In the genomic region with DNA sequence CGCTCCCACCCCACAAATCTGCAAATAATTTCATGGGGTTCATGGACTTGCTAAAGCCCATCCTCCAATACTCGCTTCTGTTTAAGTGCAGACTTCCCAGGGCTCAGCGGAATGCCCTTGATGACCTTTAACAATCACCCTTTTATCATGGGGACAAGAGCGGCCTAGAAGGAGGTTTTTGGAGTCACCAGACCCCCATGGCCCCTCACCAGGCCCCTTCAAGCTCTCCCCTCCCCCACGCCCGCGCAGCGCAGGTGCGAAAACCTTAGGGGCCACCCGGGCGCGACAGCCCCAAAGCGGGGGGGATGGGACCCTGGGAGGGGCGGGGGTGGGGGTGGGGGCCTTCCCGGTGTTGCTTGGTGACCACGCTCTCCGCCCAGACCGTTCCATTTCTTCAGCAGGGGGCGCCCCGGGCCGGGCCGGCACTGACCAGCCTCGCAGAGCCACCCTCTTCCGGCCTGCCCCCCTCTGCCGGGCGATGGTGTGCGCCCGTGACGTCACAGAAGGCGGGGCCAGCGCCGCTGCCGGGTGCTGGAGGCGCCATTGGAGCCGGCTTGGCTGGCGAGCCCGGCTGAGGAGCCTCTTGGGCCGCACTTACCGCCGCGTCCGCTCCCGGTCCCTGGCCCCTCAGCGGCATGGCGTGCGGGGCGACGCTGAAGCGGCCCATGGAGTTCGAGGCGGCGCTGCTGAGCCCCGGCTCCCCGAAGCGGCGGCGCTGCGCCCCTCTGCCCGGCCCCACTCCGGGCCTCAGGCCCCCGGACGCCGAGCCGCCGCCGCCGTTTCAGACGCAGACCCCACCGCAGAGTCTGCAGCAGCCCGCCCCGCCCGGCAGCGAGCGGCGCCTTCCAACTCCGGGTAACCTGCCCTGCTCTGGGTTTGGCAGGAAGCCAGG, we compare ENCODE assay signal across 8 cellular contexts. TPM values are rescaled to one million over a fixed set of nuclear protein-coding genes. Genes with fewer than 3 reads are reported as not detected.
DNase-seq lines count a peak whose midpoint lies in the region; ATAC-seq and TF ChIP-seq lines count a peak whose summit lies in the region.

A gene with protein sequence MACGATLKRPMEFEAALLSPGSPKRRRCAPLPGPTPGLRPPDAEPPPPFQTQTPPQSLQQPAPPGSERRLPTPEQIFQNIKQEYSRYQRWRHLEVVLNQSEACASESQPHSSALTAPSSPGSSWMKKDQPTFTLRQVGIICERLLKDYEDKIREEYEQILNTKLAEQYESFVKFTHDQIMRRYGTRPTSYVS (plus strand): TSS at position 531 of the 892 bp plus-strand sequence. CDS start 105 bp downstream, at position 636.

- H3K9me3 ChIP-seq in mucosa of descending colon = no peaks in the 10 kb centered on the region

- H3K36me3 ChIP-seq in mucosa of descending colon (ENCODE audit: low read depth) = no peaks in the 10 kb centered on the region

- DNase-seq in DMS114 treated with DMSO at 0.1 percent for 48 hours (lab: John Stamatoyannopoulos, UW; ENCODE audit: unreplicated experiment) (peak; percentile 90), OCI-M1 (lab: John Stamatoyannopoulos, UW) (peak; percentile 98), activated T-cell treated with anti-CD3 and anti-CD28 coated beads for 48 hours (ENCODE audit: low read depth) (peak; percentile 99), epithelial cell of prostate (ENCODE audit: low read depth, low spot score) (peak; percentile 76), mucosa of descending colon (peak; percentile 99 to 100 (median 99))
- DNase-seq in stimulated activated CD8-positive, alpha-beta memory T cell treated with anti-CD3 and anti-CD28 coated beads, Interleukin-4, amount 100 ng/mL, for 1 hour (ENCODE audit: low read depth in 2 of 2, low spot score in 1 of 2) = peak; percentile 90 to 92

- no peaks in the 10 kb centered on the region for H3K27me3 Mint-ChIP-seq in IgD-negative memory B cell

- peak within 1 kb of the TSS; percentile 79 for H3K27ac ChIP-seq in epithelial cell of prostate

- H3K36me3 Mint-ChIP-seq in IgD-negative memory B cell = peaks cover 3% of the 10 kb centered on the region

- intact Hi-C loops in mucosa of descending colon (cut with DNase I, micrococcal nuclease) = no loop called here

- no peaks in the 10 kb centered on the region for H3K9me3 Mint-ChIP-seq in IgD-negative memory B cell

- peaks cover 19% of the 10 kb centered on the region for H3K4me1 ChIP-seq in mucosa of descending colon (ENCODE audit: low read depth)

- ATAC-seq in GM21576 (IDR thresholded peaks at IDR 0.05; ENCODE audit: unreplicated experiment) = peak; percentile 88
- peak; percentile 97 for ATAC-seq in mucosa of descending colon

- peaks cover 24 to 29% (median 27%) of the 10 kb centered on the region in 3 donors for H3K4me1 Mint-ChIP-seq in IgD-negative memory B cell

- peak within 1 kb of the TSS; percentile 99 for H3K4me3 ChIP-seq in mucosa of descending colon

- peak; percentile 20 for TF ChIP-seq CTCF in mucosa of descending colon (IDR thresholded peaks at IDR 0.05)

- H3K27ac Mint-ChIP-seq in IgD-negative memory B cell = peak within 1 kb of the TSS; percentile 88 to 94 (median 89)

- peak within 1 kb of the TSS; percentile 83 to 95 (median 89) for H3K4me3 Mint-ChIP-seq in IgD-negative memory B cell

RNA-seq across cellular contexts. Expression of the gene that starts here (rescaled TPM):
- 75.8 TPM for polyA plus RNA-seq in IgD-negative memory B cell
- 10 to 100 TPM; 47.7 to 60.4 (median 54.5) TPM for total RNA-seq in mucosa of descending colon

Comparison
In these comparisons a context has a peak if more than half of its experiments do, and no peak if none do; other contexts are left out.
1. Peak in every context shown above with its lines: DNase-seq, ATAC-seq, H3K4me3 ChIP-seq and H3K27ac ChIP-seq.